20 cellular contexts compared by ENCODE assay signal in genomic region chr9:16673171-16673570, GRCh38.
"Had no signal": no experiment of that assay in that cellular context is flagged by ENCODE, and none has a peak within 500 bp of the region (broad histone marks: within the 10 kb centered on the region; RNA-seq: fewer than 3 reads in every experiment).

No MANE protein-coding gene starts in this region.

- H3K27ac ChIP-seq: body of pancreas, colonic mucosa, ovary, right lobe of liver, spleen, thoracic aorta, upper lobe of left lung had no signal

- H3K4me3 ChIP-seq: body of pancreas, colonic mucosa, gastrocnemius medialis, ovary, psoas muscle, right lobe of liver, spleen, thoracic aorta, upper lobe of left lung had no signal

- H3K9me3 ChIP-seq: body of pancreas, colonic mucosa, gastrocnemius medialis, ovary, psoas muscle, right lobe of liver, spleen, thoracic aorta, upper lobe of left lung had no signal

- H3K4me1 ChIP-seq: body of pancreas, colonic mucosa, right lobe of liver, spleen, upper lobe of left lung had no signal

- H3K27me3 ChIP-seq: body of pancreas, colonic mucosa, gastrocnemius medialis, ovary, right lobe of liver, spleen, upper lobe of left lung had no signal

- DNase-seq: activated CD4-positive, alpha-beta T cell treated with anti-CD3 and anti-CD28 coated beads for 36 hours; activated CD4-positive, alpha-beta T cell treated with anti-CD3 and anti-CD28 coated beads, Interleukin-2, amount 50 U/mL, for 48 hours; activated gamma-delta T cell; body of pancreas; central memory CD4-positive, alpha-beta T cell; colonic mucosa; erythroblast; gastrocnemius medialis; head of caudate nucleus; kidney; ovary; psoas muscle; right lobe of liver; spleen; stimulated activated CD4-positive, alpha-beta T cell treated with anti-CD3 and anti-CD28 coated beads, Interleukin-4, amount 100 ng/mL, for 4 hours; upper lobe of left lung had no signal

- H3K36me3 ChIP-seq: colonic mucosa, gastrocnemius medialis, ovary, right lobe of liver, spleen, thoracic aorta, upper lobe of left lung had no signal

- ATAC-seq: activated CD4-positive, alpha-beta T cell treated with anti-CD3 and anti-CD28 coated beads for 36 hours; body of pancreas; gastrocnemius medialis; left lobe of liver; psoas muscle; right lobe of liver; stimulated activated memory B cell treated with anti-CD40 and anti-IgM and Interleukin-4, amounts not matched to agents 10 μg/mL and 1 μg/mL and 100 μg/mL, for 72 hours; WTC11 had no signal
